Comparison of ENCODE assay signal across 8 cellular contexts in genomic region chr1:161182214-161182613, GRCh38.
DNase-seq lines count a peak whose midpoint lies in the region; ATAC-seq and TF ChIP-seq lines count a peak whose summit lies in the region.

No MANE protein-coding gene starts in this region.

- no peaks in the 10 kb centered on the region for H3K36me3 ChIP-seq in WERI-Rb-1

- no peak for TF ChIP-seq POLR2A in erythroblast (IDR thresholded peaks at IDR 0.05; ENCODE audit: low read length)

- H3K4me3 ChIP-seq in WERI-Rb-1 (ENCODE audit: low read depth, low read length), result no peak overlapping the region

- TF ChIP-seq CTCF in WERI-Rb-1 (IDR thresholded peaks at IDR 0.05; ENCODE audit: low read depth, low read length), result no peak

- H3K36me3 Mint-ChIP-seq in stimulated activated naive CD8-positive, alpha-beta T cell treated with anti-CD3 and anti-CD28 coated beads, Interleukin-15, Interleukin-2, amounts not matched to agents 100 ng/mL and 50 ng/mL, for 24 hours (ENCODE audit: low read depth), result no peaks in the 10 kb centered on the region

- H3K27ac Mint-ChIP-seq in stimulated activated naive CD8-positive, alpha-beta T cell treated with anti-CD3 and anti-CD28 coated beads, Interleukin-15, Interleukin-2, amounts not matched to agents 100 ng/mL and 50 ng/mL, for 24 hours, result peak overlapping the region; percentile 97

- no peaks in the 10 kb centered on the region for H3K27me3 Mint-ChIP-seq in stimulated activated naive CD8-positive, alpha-beta T cell treated with anti-CD3 and anti-CD28 coated beads, Interleukin-15, Interleukin-2, amounts not matched to agents 100 ng/mL and 50 ng/mL, for 24 hours

- ATAC-seq in GM18508 (IDR thresholded peaks at IDR 0.05; ENCODE audit: insufficient read depth, unreplicated experiment), result peak; percentile 44
- peak; percentile 48 for ATAC-seq in HG03064 (IDR thresholded peaks at IDR 0.05; ENCODE audit: low read depth, unreplicated experiment)

- peaks cover 85% of the 10 kb centered on the region for H3K4me1 Mint-ChIP-seq in stimulated activated naive CD8-positive, alpha-beta T cell treated with anti-CD3 and anti-CD28 coated beads, Interleukin-15, Interleukin-2, amounts not matched to agents 100 ng/mL and 50 ng/mL, for 24 hours (ENCODE audit: low read depth)

- DNase-seq in activated CD4-positive, CD25-positive, alpha-beta regulatory T cell treated with anti-CD3 and anti-CD28 coated beads, Interleukin-2, amount 50 U/mL, for 16 hours (ENCODE audit: low read depth, low spot score), result peak; percentile 46
- peak; percentile 19 to 57 for DNase-seq in erythroblast (lab: John Stamatoyannopoulos, UW)
- DNase-seq in midbrain (lab: John Stamatoyannopoulos, UW), result no peak
- DNase-seq in NCI-H1417 (lab: John Stamatoyannopoulos, UW), result no peak
- no peak for DNase-seq in WERI-Rb-1

- no peak overlapping the region for H3K27ac ChIP-seq in WERI-Rb-1

- H3K9me3 Mint-ChIP-seq in stimulated activated naive CD8-positive, alpha-beta T cell treated with anti-CD3 and anti-CD28 coated beads, Interleukin-15, Interleukin-2, amounts not matched to agents 100 ng/mL and 50 ng/mL, for 24 hours, result no peaks in the 10 kb centered on the region

- H3K4me3 Mint-ChIP-seq in stimulated activated naive CD8-positive, alpha-beta T cell treated with anti-CD3 and anti-CD28 coated beads, Interleukin-15, Interleukin-2, amounts not matched to agents 100 ng/mL and 50 ng/mL, for 24 hours, result peak overlapping the region; percentile 25

- H3K9me3 ChIP-seq in WERI-Rb-1 (ENCODE audit: severe bottlenecking), result no peaks in the 10 kb centered on the region

- no peaks in the 10 kb centered on the region for H3K27me3 ChIP-seq in WERI-Rb-1 (ENCODE audit: insufficient read depth, low read depth, severe bottlenecking)

Comparison
In these comparisons a context has a peak if more than half of its experiments do, and no peak if none do; other contexts are left out.
1. DNase-seq: peak in activated CD4-positive, CD25-positive, alpha-beta regulatory T cell treated with anti-CD3 and anti-CD28 coated beads, Interleukin-2, amount 50 U/mL, for 16 hours (single experiment) and erythroblast (2 of 2); none in midbrain (single experiment), NCI-H1417 (0 of 3) and WERI-Rb-1 (single experiment).